8 cellular contexts compared by ENCODE assay signal in genomic region chr2:70132244-70133126, GRCh38. TPM values are rescaled to one million over a fixed set of nuclear protein-coding genes. Genes with fewer than 3 reads are reported as not detected.
DNase-seq lines count a peak whose midpoint lies in the region; ATAC-seq, FAIRE-seq and TF ChIP-seq lines count a peak whose summit lies in the region.

No MANE protein-coding gene starts in this region.

- WGBS in endodermal cell (ENCODE audit: insufficient coverage in 1 of 2, insufficient read length in 1 of 2), 2 experiments = 61 to 67% methylated on average over 5 to 8 of the region's 8 CpGs

- no peaks in the 10 kb centered on the region for H3K36me3 ChIP-seq in endodermal cell (ENCODE audit: control insufficient read depth, insufficient read depth, low read length)
- no peaks in the 10 kb centered on the region for H3K36me3 ChIP-seq in mucosa of stomach (ENCODE audit: control insufficient read depth, insufficient read depth, low read length)
- H3K36me3 ChIP-seq in vagina = no peaks in the 10 kb centered on the region

- peak overlapping the region; percentile 82 for H3K27ac Mint-ChIP-seq in endodermal cell

- TF ChIP-seq CTCF in endodermal cell (conservative IDR thresholded peaks at IDR 0.05) = no peak
- no peak for TF ChIP-seq CTCF in vagina (IDR thresholded peaks at IDR 0.05)

- no peaks in the 10 kb centered on the region for H3K36me3 Mint-ChIP-seq in activated T-cell treated with anti-CD3 and anti-CD28 coated beads, Interleukin-2, amount 50 U/mL, for 4 hours (ENCODE audit: insufficient read depth)
- no peaks in the 10 kb centered on the region for H3K36me3 Mint-ChIP-seq in endodermal cell (ENCODE audit: low read depth)

- peak; percentile 57 to 60 for ATAC-seq in activated T-cell treated with anti-CD3 and anti-CD28 coated beads, Interleukin-2, amount 50 U/mL, for 4 hours
- ATAC-seq in HG02642 (IDR thresholded peaks at IDR 0.05; ENCODE audit: poor library complexity, unreplicated experiment) = peak; percentile 49

- H3K9ac ChIP-seq in endodermal cell (ENCODE audit: extremely low read depth, low read length, poor library complexity, severe bottlenecking) (no peak overlapping the region), mucosa of stomach (ENCODE audit: low read length) (peak overlapping the region; percentile 78)

- FAIRE-seq in TTC549 (lab: Jason Lieb, UNC) = peak; percentile 40

- no peak overlapping the region for H3K4me3 ChIP-seq in endodermal cell (ENCODE audit: low read length)
- peak overlapping the region; percentile 47 for H3K4me3 ChIP-seq in mucosa of stomach (ENCODE audit: low read length)
- peak overlapping the region; percentile 41 to 51 for H3K4me3 ChIP-seq in vagina

- peak in 1 of 2 donors; percentile 11 for TF ChIP-seq POLR2A in vagina (IDR thresholded peaks at IDR 0.05)

- H3K27me3 Mint-ChIP-seq in activated T-cell treated with anti-CD3 and anti-CD28 coated beads, Interleukin-2, amount 50 U/mL, for 4 hours (ENCODE audit: low read depth) = no peaks in the 10 kb centered on the region
- H3K27me3 Mint-ChIP-seq in endodermal cell (ENCODE audit: insufficient read depth) = no peaks in the 10 kb centered on the region

- peak overlapping the region; percentile 84 for H3K4me3 Mint-ChIP-seq in activated T-cell treated with anti-CD3 and anti-CD28 coated beads, Interleukin-2, amount 50 U/mL, for 4 hours
- no peak overlapping the region for H3K4me3 Mint-ChIP-seq in endodermal cell

- no peaks in the 10 kb centered on the region for H3K9me3 Mint-ChIP-seq in activated T-cell treated with anti-CD3 and anti-CD28 coated beads, Interleukin-2, amount 50 U/mL, for 4 hours
- no peaks in the 10 kb centered on the region for H3K9me3 Mint-ChIP-seq in endodermal cell

- peaks cover 77% of the 10 kb centered on the region for H3K4me1 Mint-ChIP-seq in activated T-cell treated with anti-CD3 and anti-CD28 coated beads, Interleukin-2, amount 50 U/mL, for 4 hours (ENCODE audit: low read depth)
- peaks cover 25% of the 10 kb centered on the region for H3K4me1 Mint-ChIP-seq in endodermal cell

- H3K9me3 ChIP-seq in endodermal cell (ENCODE audit: control insufficient read depth, low read length) (no peaks in the 10 kb centered on the region), mucosa of stomach (ENCODE audit: control insufficient read depth, low read length) (no peaks in the 10 kb centered on the region), vagina (no peaks in the 10 kb centered on the region)

- no peaks in the 10 kb centered on the region for H3K27me3 ChIP-seq in endodermal cell (ENCODE audit: control insufficient read depth, insufficient read depth, low read length, poor library complexity, severe bottlenecking)
- H3K27me3 ChIP-seq in mucosa of stomach (ENCODE audit: control insufficient read depth, insufficient read depth, low read length) = no peaks in the 10 kb centered on the region
- no peaks in the 10 kb centered on the region for H3K27me3 ChIP-seq in vagina

- no peaks in the 10 kb centered on the region for H3K4me1 ChIP-seq in endodermal cell (ENCODE audit: control insufficient read depth, insufficient read depth, low read length)
- peaks cover 29% of the 10 kb centered on the region for H3K4me1 ChIP-seq in mucosa of stomach (ENCODE audit: control insufficient read depth, insufficient read depth, low read length)
- peaks cover 72% of the 10 kb centered on the region for H3K4me1 ChIP-seq in vagina

- no peak for DNase-seq in activated T-cell treated with anti-CD3 and anti-CD28 coated beads, Interleukin-2, amount 50 U/mL, for 4 hours
- no peak for DNase-seq in activated T-cell treated with anti-CD3 and anti-CD28 coated beads, Interleukin-2, amount 50 U/mL, for 1 hour
- DNase-seq in NCI-H1436 (lab: John Stamatoyannopoulos, UW) = peak; percentile 92
- peak; percentile 63 for DNase-seq in endodermal cell
- no peak for DNase-seq in vagina (ENCODE audit: extremely low spot score in 2 of 2)

- intact Hi-C loops in vagina (cut with DNase I) = no loop called here

- H3K27ac ChIP-seq in endodermal cell (ENCODE audit: low read depth, low read length) = peak overlapping the region; percentile 68
- peak overlapping the region; percentile 96 for H3K27ac ChIP-seq in vagina

RNA-seq across cellular contexts. Expression of gene PCBP1, which starts 45.2 kb away (rescaled TPM):
- 100 to 1,000 TPM; 427 to 493 (median 462) TPM for total RNA-seq in activated T-cell treated with anti-CD3 and anti-CD28 coated beads, Interleukin-2, amount 50 U/mL, for 4 hours
- 100 to 1,000 TPM; 344 to 357 TPM for total RNA-seq in endodermal cell
- 354 TPM for polyA plus RNA-seq in endodermal cell (2013, experiment 1 of 2)
- polyA plus RNA-seq in endodermal cell (2013, experiment 2 of 2) = 313 TPM
- total RNA-seq in vagina = 210 TPM

RNA-seq across cellular contexts. Expression of gene C2orf42, which starts 58.3 kb away (rescaled TPM):
- 10 to 100 TPM; 16.7 to 20.1 (median 18.5) TPM for total RNA-seq in activated T-cell treated with anti-CD3 and anti-CD28 coated beads, Interleukin-2, amount 50 U/mL, for 4 hours
- 10 to 100 TPM; 12.3 to 16.5 TPM for total RNA-seq in endodermal cell
- 8.7 TPM for polyA plus RNA-seq in endodermal cell (2013, experiment 1 of 2)
- 11.0 TPM for polyA plus RNA-seq in endodermal cell (2013, experiment 2 of 2)
- 17.4 TPM for total RNA-seq in vagina

Comparison
In these comparisons a context has a peak if more than half of its experiments do, and no peak if none do; other contexts are left out.
1. DNase-seq: peak in NCI-H1436 (single experiment) and endodermal cell (single experiment); none in activated T-cell treated with anti-CD3 and anti-CD28 coated beads, Interleukin-2, amount 50 U/mL, for 4 hours (single experiment), activated T-cell treated with anti-CD3 and anti-CD28 coated beads, Interleukin-2, amount 50 U/mL, for 1 hour (single experiment) and vagina (0 of 2).